Comparison of ENCODE assay signal across 24 cellular contexts in genomic region chr10:81136261-81136660, GRCh38.
DNase-seq lines count a peak whose midpoint lies in the region; ATAC-seq and TF ChIP-seq lines count a peak whose summit lies in the region.
"Had no signal": no experiment of that assay in that cellular context is flagged by ENCODE, and none has a peak within 500 bp of the region (broad histone marks: within the 10 kb centered on the region; RNA-seq: fewer than 3 reads in every experiment).

No MANE protein-coding gene starts in this region.

- peaks cover 23% of the 10 kb centered on the region for H3K4me1 ChIP-seq in OCI-LY3 (ENCODE audit: low read length)
- H3K4me1 ChIP-seq: body of pancreas, stomach, transverse colon had no signal

- peak overlapping the region; percentile 49 for H3K4me2 ChIP-seq in OCI-LY3 (ENCODE audit: low read length)
- H3K4me2 ChIP-seq: PC-9 had no signal

- no peaks in the 10 kb centered on the region for H3K79me2 ChIP-seq in OCI-LY3 (ENCODE audit: low read length)

- H3K27ac ChIP-seq in OCI-LY3 (ENCODE audit: low read length) = peak overlapping the region; percentile 87
- H3K27ac ChIP-seq: body of pancreas, PC-9, stomach, transverse colon had no signal

- no peak overlapping the region for H3K4me3 ChIP-seq in OCI-LY3 (ENCODE audit: low read length)
- H3K4me3 ChIP-seq: body of pancreas, PC-9, stomach, transverse colon had no signal

- no peaks in the 10 kb centered on the region for H3K27me3 ChIP-seq in OCI-LY3 (ENCODE audit: low read depth, low read length)
- H3K27me3 ChIP-seq: body of pancreas, stomach, transverse colon had no signal

- H2AFZ ChIP-seq in OCI-LY3 (ENCODE audit: low read depth, low read length) = peak overlapping the region; percentile 74
- H2AFZ ChIP-seq: PC-9 had no signal

- no peak for DNase-seq in ecto neural progenitor cell (ENCODE audit: low spot score)
- no peak for DNase-seq in Right ventricle myocardium superior
- DNase-seq in NCI-H187 treated with DMSO at 0.1 percent for 48 hours (lab: John Stamatoyannopoulos, UW) = no peak
- no peak for DNase-seq in islet precursor cell
- DNase-seq: activated CD4-positive, alpha-beta T cell treated with anti-CD3 and anti-CD28 coated beads for 4 hours; body of pancreas; CD4-positive, alpha-beta T cell; DMS 273 treated with DMSO at 0.1 percent for 48 hours; left colon; mesenchymal stem cell; NCI-H1436 treated with DMSO at 0.1 percent for 48 hours; NCI-H748 treated with DMSO at 0.1 percent for 48 hours; occipital lobe; PC-9; retina; SIG-M5; stimulated activated CD4-positive, alpha-beta T cell treated with anti-CD3 and anti-CD28 coated beads, Interleukin-4, amount 100 ng/mL, for 4 hours; stomach; T-cell; transverse colon had no signal

- no peaks in the 10 kb centered on the region for H3K9me3 ChIP-seq in OCI-LY3 (ENCODE audit: insufficient read depth, low read length)
- H3K9me3 ChIP-seq: body of pancreas, transverse colon had no signal

- H3K36me3 ChIP-seq in OCI-LY3 (replicated peaks; ENCODE audit: low read depth, low read length) = no peaks in the 10 kb centered on the region
- H3K36me3 ChIP-seq: stomach, transverse colon had no signal

- TF ChIP-seq CTCF in OCI-LY3 (IDR thresholded peaks at IDR 0.05; ENCODE audit: low read depth, low read length) = no peak

- peak overlapping the region; percentile 55 for H3K9ac ChIP-seq in OCI-LY3 (ENCODE audit: low read length)

- ATAC-seq in GM19035 (IDR thresholded peaks at IDR 0.05; ENCODE audit: unreplicated experiment) (peak; percentile 32), GM21723 (IDR thresholded peaks at IDR 0.05; ENCODE audit: unreplicated experiment) (peak; percentile 27), HG03095 (IDR thresholded peaks at IDR 0.05; ENCODE audit: unreplicated experiment) (peak; percentile 20), Right ventricle myocardium superior (ENCODE audit: poor library complexity) (no peak)
- ATAC-seq: body of pancreas, left colon, T-cell had no signal

- no peaks in the 10 kb centered on the region for H4K20me1 ChIP-seq in OCI-LY3 (ENCODE audit: insufficient read depth, low read length)

- intact Hi-C loops in Right ventricle myocardium superior (cut with DNase I) = no loop called here
